16 cellular contexts compared by ENCODE assay signal in the genomic region with DNA sequence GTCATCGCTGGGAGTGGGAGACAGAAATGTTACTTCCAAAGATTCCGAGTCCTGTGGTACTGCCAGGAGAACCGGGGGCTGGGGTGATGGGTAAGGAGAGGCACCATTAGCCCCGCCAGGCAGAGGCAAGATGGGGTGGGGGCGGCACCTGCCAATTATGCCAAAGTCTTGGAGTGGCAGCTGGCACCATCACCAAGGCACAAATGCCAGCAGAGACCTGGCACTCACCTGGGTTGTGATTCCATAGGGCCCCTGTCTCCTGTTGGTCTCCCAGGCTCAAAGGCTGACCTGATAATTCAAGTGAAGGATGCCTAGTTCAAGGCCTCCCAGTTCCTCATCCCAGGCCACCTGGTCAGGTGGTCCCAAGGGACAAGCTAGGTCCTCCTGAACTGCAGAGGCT. TPM values are rescaled to one million over a fixed set of nuclear protein-coding genes. Genes with fewer than 3 reads are reported as not detected.
DNase-seq lines count a peak whose midpoint lies in the region; ATAC-seq, FAIRE-seq and TF ChIP-seq lines count a peak whose summit lies in the region.
"Had no signal": no experiment of that assay in that cellular context is flagged by ENCODE, and none has a peak within 500 bp of the region (broad histone marks: within the 10 kb centered on the region; RNA-seq: fewer than 3 reads in every experiment).

No MANE protein-coding gene starts in this region.

- no peak for TF ChIP-seq POLR2A in gastrocnemius medialis (IDR thresholded peaks at IDR 0.05)

- no peak for TF ChIP-seq RAD21 in SK-N-SH (IDR thresholded peaks at IDR 0.05; ENCODE audit: low read length)

- intact Hi-C loops in gastrocnemius medialis (cut with DNase I; ENCODE audit: low total_unique reads): no loop called here

- H3K4me2 ChIP-seq in SK-N-SH: no peak overlapping the region
- H3K4me2 ChIP-seq: BLaER1 had no signal

- peaks cover under 1% of the 10 kb centered on the region for H3F3A ChIP-seq in SK-N-SH (replicated peaks; ENCODE audit: insufficient read depth)

- no peaks in the 10 kb centered on the region for H3K79me2 ChIP-seq in SK-N-SH (ENCODE audit: insufficient read depth)

- FAIRE-seq in HTR-8/SVneo (lab: Jason Lieb, UNC): peak; percentile 38

- no peak overlapping the region for H2AFZ ChIP-seq in SK-N-SH (ENCODE audit: low read depth)

- DNase-seq in SK-N-SH (peak; percentile 10), HTR-8/SVneo (ENCODE audit: insufficient read length, low spot score) (no peak), RWPE2 (ENCODE audit: low spot score) (no peak), gastrocnemius medialis (no peak), RPMI8226 (no peak)
- DNase-seq: CD8-positive, alpha-beta memory T cell; DMS53; KBM-7 had no signal

- H3K9me3 ChIP-seq in SK-N-SH: no peaks in the 10 kb centered on the region
- no peaks in the 10 kb centered on the region for H3K9me3 ChIP-seq in RWPE2 (ENCODE audit: severe bottlenecking)
- H3K9me3 ChIP-seq in gastrocnemius medialis: no peaks in the 10 kb centered on the region
- H3K9me3 ChIP-seq: BLaER1, Caco-2 had no signal

- POLR2A ChIA-PET in SK-N-SH (lab: Yijun Ruan, JAX): no interaction called here

- CTCF ChIA-PET in SK-N-SH (lab: Yijun Ruan, JAX): interaction anchor here (0.9 to 48.9 kb wide), 4 partner anchors 8 to 110 kb away, joined by 3 to 2107 read pairs (median 34); a partner anchor contains a TSS

- H3K4me3 ChIP-seq in SK-N-SH (ENCODE audit: low read depth in 2 of 2, low read length in 1 of 2) (no peak overlapping the region), RWPE2 (ENCODE audit: severe bottlenecking) (no peak overlapping the region), gastrocnemius medialis (no peak overlapping the region)
- H3K4me3 ChIP-seq: BLaER1 had no signal

- TF ChIP-seq CTCF in SK-N-SH (IDR thresholded peaks at IDR 0.05) (no peak), RWPE2 (IDR thresholded peaks at IDR 0.05; ENCODE audit: poor library complexity, severe bottlenecking) (no peak), gastrocnemius medialis (IDR thresholded peaks at IDR 0.05 in 4 of 5, conservative IDR thresholded peaks at IDR 0.05 in 1 of 5) (no peak)

- H3K36me3 ChIP-seq in SK-N-SH (replicated peaks in 1 of 2; ENCODE audit: control insufficient read depth in 1 of 2, insufficient read depth in 2 of 2, low read length in 1 of 2): no peaks in the 10 kb centered on the region
- H3K36me3 ChIP-seq in RWPE2 (ENCODE audit: low read depth): no peaks in the 10 kb centered on the region
- H3K36me3 ChIP-seq in gastrocnemius medialis: no peaks in the 10 kb centered on the region
- H3K36me3 ChIP-seq: BLaER1 had no signal

- H3K9ac ChIP-seq in SK-N-SH: no peak overlapping the region
- H3K9ac ChIP-seq: BLaER1 had no signal

- no peaks in the 10 kb centered on the region for H3K9me2 ChIP-seq in SK-N-SH

- WGBS in SK-N-SH (ENCODE audit: low lambda C conversion rate): 94% methylated on average over 5 of the region's 5 CpGs

- H3K27me3 ChIP-seq in SK-N-SH (ENCODE audit: insufficient read depth): no peaks in the 10 kb centered on the region
- no peaks in the 10 kb centered on the region for H3K27me3 ChIP-seq in RWPE2 (ENCODE audit: insufficient read depth, poor library complexity, severe bottlenecking)
- H3K27me3 ChIP-seq in gastrocnemius medialis: no peaks in the 10 kb centered on the region

- no peak overlapping the region for H3K27ac ChIP-seq in SK-N-SH (ENCODE audit: low read depth in 2 of 2, low read length in 1 of 2)
- H3K27ac ChIP-seq in RWPE2 (ENCODE audit: poor library complexity, severe bottlenecking): peak overlapping the region; percentile 52
- no peak overlapping the region for H3K27ac ChIP-seq in gastrocnemius medialis
- H3K27ac ChIP-seq: 22Rv1, BLaER1, HL-60 had no signal

- no peak for TF ChIP-seq EP300 in SK-N-SH (IDR thresholded peaks at IDR 0.05; ENCODE audit: borderline replicate concordance in 1 of 2, low read depth in 1 of 2, low read length in 1 of 2)

- no peaks in the 10 kb centered on the region for H4K20me1 ChIP-seq in SK-N-SH (ENCODE audit: insufficient read depth)
- H4K20me1 ChIP-seq: BLaER1 had no signal

- no peak for ATAC-seq in SK-N-SH treated with all-trans-retinoic acid at 6 μM for 48 hours
- no peak for ATAC-seq in RWPE2 (ENCODE audit: low read depth)
- no peak for ATAC-seq in gastrocnemius medialis
- ATAC-seq in esophagus mucosa: no peak
- no peak for ATAC-seq in HG03175 (IDR thresholded peaks at IDR 0.05; ENCODE audit: unreplicated experiment)
- ATAC-seq: HCT116 had no signal

- in situ Hi-C loops in gastrocnemius medialis (cut with MboI; ENCODE audit: low sequenced_read_pairs in 4 of 4): no loop called here

- H3K4me1 ChIP-seq in SK-N-SH (ENCODE audit: control insufficient read depth in 1 of 2, insufficient read depth in 2 of 2, low read depth in 1 of 2, low read length in 1 of 2) (peaks cover 8 to 14% of the 10 kb centered on the region in 2 experiments; a peak in 3 of 4 replicates), RWPE2 (ENCODE audit: insufficient read depth, poor library complexity, severe bottlenecking) (peaks cover 23% of the 10 kb centered on the region), gastrocnemius medialis (no peaks in the 10 kb centered on the region)
- H3K4me1 ChIP-seq: Caco-2 had no signal

TF ChIP-seq in SK-N-SH, 30 proteins besides CTCF, POLR2A, EP300 and RAD21 (continues in another document):
- TF ChIP-seq SMC3 (IDR thresholded peaks at IDR 0.05; ENCODE audit: low read depth, low read length) (no peak), SIN3A (IDR thresholded peaks at IDR 0.05; ENCODE audit: borderline replicate concordance, low read depth, low read length) (no peak), CHD2 (IDR thresholded peaks at IDR 0.05; ENCODE audit: low read length, partially characterized antibody) (no peak), NFIC (IDR thresholded peaks at IDR 0.05; ENCODE audit: borderline replicate concordance) (no peak), GABPA (IDR thresholded peaks at IDR 0.05; ENCODE audit: low read depth) (no peak), GATA2 (CRISPR knock-in tag; IDR thresholded peaks at IDR 0.05) (no peak), RCOR1 (IDR thresholded peaks at IDR 0.05; ENCODE audit: low read length) (no peak)
- TF ChIP-seq, protein P1, sequence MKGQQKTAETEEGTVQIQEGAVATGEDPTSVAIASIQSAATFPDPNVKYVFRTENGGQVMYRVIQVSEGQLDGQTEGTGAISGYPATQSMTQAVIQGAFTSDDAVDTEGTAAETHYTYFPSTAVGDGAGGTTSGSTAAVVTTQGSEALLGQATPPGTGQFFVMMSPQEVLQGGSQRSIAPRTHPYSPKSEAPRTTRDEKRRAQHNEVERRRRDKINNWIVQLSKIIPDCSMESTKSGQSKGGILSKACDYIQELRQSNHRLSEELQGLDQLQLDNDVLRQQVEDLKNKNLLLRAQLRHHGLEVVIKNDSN (IDR thresholded peaks at IDR 0.05; ENCODE audit: borderline replicate concordance, low read depth): no peak
- TF ChIP-seq, protein P2, sequence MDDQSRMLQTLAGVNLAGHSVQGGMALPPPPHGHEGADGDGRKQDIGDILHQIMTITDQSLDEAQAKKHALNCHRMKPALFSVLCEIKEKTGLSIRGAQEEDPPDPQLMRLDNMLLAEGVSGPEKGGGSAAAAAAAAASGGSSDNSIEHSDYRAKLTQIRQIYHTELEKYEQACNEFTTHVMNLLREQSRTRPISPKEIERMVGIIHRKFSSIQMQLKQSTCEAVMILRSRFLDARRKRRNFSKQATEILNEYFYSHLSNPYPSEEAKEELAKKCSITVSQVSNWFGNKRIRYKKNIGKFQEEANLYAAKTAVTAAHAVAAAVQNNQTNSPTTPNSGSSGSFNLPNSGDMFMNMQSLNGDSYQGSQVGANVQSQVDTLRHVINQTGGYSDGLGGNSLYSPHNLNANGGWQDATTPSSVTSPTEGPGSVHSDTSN (IDR thresholded peaks at IDR 0.05): no peak

TF ChIP-seq in SK-N-SH treated with all-trans-retinoic acid at 6 μM for 48 hours, 23 proteins besides CTCF, POLR2A, EP300 and RAD21:
- TF ChIP-seq OSR1 (CRISPR knock-in tag; IDR thresholded peaks at IDR 0.05) (no peak), ZNF70 (CRISPR knock-in tag; IDR thresholded peaks at IDR 0.05) (no peak), ISL1 (CRISPR knock-in tag; IDR thresholded peaks at IDR 0.05) (no peak), ARNTL (CRISPR knock-in tag; IDR thresholded peaks at IDR 0.05; ENCODE audit: borderline replicate concordance, low read depth) (no peak), BACH2 (CRISPR knock-in tag; IDR thresholded peaks at IDR 0.05; ENCODE audit: borderline replicate concordance) (no peak), ZC3H10 (CRISPR knock-in tag; IDR thresholded peaks at IDR 0.05) (no peak)
- TF ChIP-seq, protein P3, sequence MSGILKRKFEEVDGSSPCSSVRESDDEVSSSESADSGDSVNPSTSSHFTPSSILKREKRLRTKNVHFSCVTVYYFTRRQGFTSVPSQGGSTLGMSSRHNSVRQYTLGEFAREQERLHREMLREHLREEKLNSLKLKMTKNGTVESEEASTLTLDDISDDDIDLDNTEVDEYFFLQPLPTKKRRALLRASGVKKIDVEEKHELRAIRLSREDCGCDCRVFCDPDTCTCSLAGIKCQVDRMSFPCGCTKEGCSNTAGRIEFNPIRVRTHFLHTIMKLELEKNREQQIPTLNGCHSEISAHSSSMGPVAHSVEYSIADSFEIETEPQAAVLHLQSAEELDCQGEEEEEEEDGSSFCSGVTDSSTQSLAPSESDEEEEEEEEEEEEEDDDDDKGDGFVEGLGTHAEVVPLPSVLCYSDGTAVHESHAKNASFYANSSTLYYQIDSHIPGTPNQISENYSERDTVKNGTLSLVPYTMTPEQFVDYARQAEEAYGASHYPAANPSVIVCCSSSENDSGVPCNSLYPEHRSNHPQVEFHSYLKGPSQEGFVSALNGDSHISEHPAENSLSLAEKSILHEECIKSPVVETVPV (CRISPR knock-in tag; IDR thresholded peaks at IDR 0.05): no peak

RNA-seq across cellular contexts. Expression of a gene that starts 7.6 kb away (rescaled TPM):
- polyA plus RNA-seq in SK-N-SH (2012; rRNA removed): 0.30 and 0.31 TPM in 2 replicates
- 0.14 and 0.16 TPM in 2 replicates for polyA plus RNA-seq in SK-N-SH (2012; cell fraction: cytosol; rRNA removed)
- 0.25 and 0.34 TPM in 2 replicates for polyA plus RNA-seq in SK-N-SH (2012; cell fraction: nucleus; rRNA removed)
- total RNA-seq in gastrocnemius medialis: 1 to 10 TPM; 1.3 to 3.0 (median 1.7) TPM
- total RNA-seq in esophagus mucosa: 0.16 TPM
- polyA plus RNA-seq: CD8-positive, alpha-beta memory T cell had no signal
